11 cellular contexts compared by ENCODE assay signal in the genomic region with DNA sequence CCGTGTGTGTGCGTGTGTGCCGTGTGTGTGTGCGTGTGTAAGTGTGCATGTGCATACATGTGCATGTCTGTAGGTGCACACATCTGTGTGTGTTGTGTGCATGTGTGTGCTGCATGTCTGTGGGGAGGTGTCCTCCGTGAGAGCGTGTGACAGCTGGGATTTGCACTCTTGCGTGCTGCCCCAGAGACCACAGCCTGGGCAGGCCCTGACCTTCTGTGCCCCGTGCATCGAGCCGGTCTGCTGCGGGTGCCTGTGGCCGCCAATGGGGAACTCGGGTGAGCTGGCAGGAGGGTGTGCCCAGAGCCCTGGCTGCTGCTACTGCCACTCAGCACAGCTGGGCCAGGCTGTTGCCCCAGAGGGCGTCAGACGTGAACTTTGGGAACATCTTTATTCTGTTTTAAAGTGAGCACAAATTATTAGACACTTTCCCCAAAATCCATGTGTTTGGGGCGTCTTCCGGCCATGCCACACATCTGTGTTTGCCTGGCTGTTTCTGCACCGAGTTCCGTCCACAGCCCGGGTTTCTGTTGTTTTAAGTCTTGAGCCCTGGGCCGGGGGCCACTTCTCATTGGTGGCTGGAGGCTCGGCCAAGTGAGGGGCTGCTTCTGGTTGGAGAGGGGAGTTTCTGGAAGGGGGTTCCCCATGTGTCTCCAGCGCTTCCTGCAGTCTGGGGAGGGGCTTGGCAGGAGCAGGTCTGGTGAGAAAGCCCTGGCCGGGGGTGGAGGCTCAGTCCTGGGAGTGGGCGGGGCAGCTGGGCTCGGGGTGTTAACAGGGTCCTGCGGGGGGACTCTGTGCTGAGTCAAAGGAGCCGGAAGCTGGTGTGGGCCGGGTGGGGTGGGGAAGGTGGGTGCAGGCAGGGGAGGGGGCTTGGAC. TPM values are rescaled to one million over a fixed set of nuclear protein-coding genes. Genes with fewer than 3 reads are reported as not detected.
DNase-seq lines count a peak whose midpoint lies in the region; ATAC-seq, FAIRE-seq and TF ChIP-seq lines count a peak whose summit lies in the region.
"Had no signal": no experiment of that assay in that cellular context is flagged by ENCODE, and none has a peak within 500 bp of the region (broad histone marks: within the 10 kb centered on the region; RNA-seq: fewer than 3 reads in every experiment).

No MANE protein-coding gene starts in this region.

- TF ChIP-seq CTCF in K562 (IDR thresholded peaks at IDR 0.05 in 2 of 3, conservative IDR thresholded peaks at IDR 0.05 in 1 of 3; ENCODE audit: insufficient read depth in 2 of 3, low read depth in 1 of 3, low read length in 3 of 3) = no peak

- no peak overlapping the region for H3K4me3 ChIP-seq in K562

- no peak for FAIRE-seq in K562 (lab: Jason Lieb, UNC)
- FAIRE-seq: A204.1 had no signal

- H3K36me3 Mint-ChIP-seq in activated CD4-positive, alpha-beta T cell treated with anti-CD3 and anti-CD28 coated beads, Interleukin-2, amount 10 ng/mL, durations not matched to agents 24 days and 14 days (ENCODE audit: low read depth) = no peaks in the 10 kb centered on the region
- H3K36me3 Mint-ChIP-seq in stimulated activated naive B cell treated with anti-CD40 and anti-IgM and Interleukin-4, amounts not matched to agents 10 μg/mL and 1 μg/mL and 100 μg/mL, for 72 hours = peaks cover 0 to 1% of the 10 kb centered on the region in 2 donors
- H3K36me3 Mint-ChIP-seq in activated T-cell treated with anti-CD3 and anti-CD28 coated beads, Interleukin-2, amount 50 U/mL, for 4 hours (ENCODE audit: insufficient read depth) = no peaks in the 10 kb centered on the region

- intact Hi-C loops in activated CD4-positive, alpha-beta T cell treated with anti-CD3 and anti-CD28 coated beads, Interleukin-2, amount 10 ng/mL, durations not matched to agents 24 days and 14 days (cut with micrococcal nuclease) = no loop called here
- intact Hi-C loops in K562 (cut with micrococcal nuclease) = loop anchor here (10.0 kb wide), 1 partner anchor 108 kb away; no protein-coding TSS in a partner anchor

- 0 out of 2 replicates have a peak, but pooled peaks cover 4% of the 10 kb centered on the region for H4K20me1 ChIP-seq in K562 (replicated peaks; ENCODE audit: control insufficient read depth, insufficient read depth, low read length)

- no peak for DNase-seq in activated CD4-positive, alpha-beta T cell treated with anti-CD3 and anti-CD28 coated beads, Interleukin-2, amount 10 ng/mL, durations not matched to agents 24 days and 14 days
- no peak for DNase-seq in activated CD4-positive, alpha-beta T cell treated with anti-CD3 and anti-CD28 coated beads, Interleukin-2, amount 50 U/mL, for 48 hours
- DNase-seq in K562 (ENCODE audit: extremely low read depth in 1 of 4, low spot score in 3 of 4) (peak in 1 of 4 experiments; percentile 33), iPS-NIHi11 (ENCODE audit: low spot score) (peak; percentile 63)
- DNase-seq in stimulated activated naive B cell treated with anti-CD40 and anti-IgM and Interleukin-4, amounts not matched to agents 10 μg/mL and 1 μg/mL and 100 μg/mL, for 72 hours = no peak
- no peak for DNase-seq in activated T-cell treated with anti-CD3 and anti-CD28 coated beads, Interleukin-2, amount 50 U/mL, for 4 hours
- no peak for DNase-seq in central memory CD4-positive, alpha-beta T cell
- DNase-seq: activated naive CD4-positive, alpha-beta T cell treated with anti-CD3 and anti-CD28 coated beads for 36 hours; NCI-H146 had no signal

- peak overlapping the region; percentile 41 for H3K27ac Mint-ChIP-seq in activated CD4-positive, alpha-beta T cell treated with anti-CD3 and anti-CD28 coated beads, Interleukin-2, amount 10 ng/mL, durations not matched to agents 24 days and 14 days
- H3K27ac Mint-ChIP-seq in stimulated activated naive B cell treated with anti-CD40 and anti-IgM and Interleukin-4, amounts not matched to agents 10 μg/mL and 1 μg/mL and 100 μg/mL, for 72 hours = peak overlapping the region; percentile 14
- H3K27ac Mint-ChIP-seq: activated naive CD4-positive, alpha-beta T cell treated with anti-CD3 and anti-CD28 coated beads for 36 hours had no signal

- no peaks in the 10 kb centered on the region for H3K36me3 ChIP-seq in K562 (ENCODE audit: control insufficient read depth, insufficient read depth, low read length)

- TF ChIP-seq POLR2A in K562 (conservative IDR thresholded peaks at IDR 0.05) = no peak

- no TSS peak for BruUV-seq in K562 (replicated peaks; lab: Mats Ljungman, UMichigan)

- peaks cover 3% of the 10 kb centered on the region for H3K9me1 ChIP-seq in K562 (ENCODE audit: control insufficient read depth, insufficient read depth, low read length)

- 77% methylated on average over 16 of the region's 29 CpGs for WGBS in K562 (ENCODE audit: insufficient coverage, low coverage, missing lambda C conversion rate)

- peaks cover 0 to 80% of the 10 kb centered on the region in 2 experiments; a peak in 3 of 5 replicates for H3K4me1 ChIP-seq in K562 (replicated peaks in 1 of 2; ENCODE audit: control insufficient read depth in 2 of 2, insufficient read depth in 2 of 2, low read length in 2 of 2)

- H3K27me3 Mint-ChIP-seq in activated CD4-positive, alpha-beta T cell treated with anti-CD3 and anti-CD28 coated beads, Interleukin-2, amount 10 ng/mL, durations not matched to agents 24 days and 14 days = no peaks in the 10 kb centered on the region
- peaks cover 41 to 73% of the 10 kb centered on the region in 2 donors for H3K27me3 Mint-ChIP-seq in stimulated activated naive B cell treated with anti-CD40 and anti-IgM and Interleukin-4, amounts not matched to agents 10 μg/mL and 1 μg/mL and 100 μg/mL, for 72 hours
- peaks cover 2% of the 10 kb centered on the region for H3K27me3 Mint-ChIP-seq in activated T-cell treated with anti-CD3 and anti-CD28 coated beads, Interleukin-2, amount 50 U/mL, for 4 hours (ENCODE audit: low read depth)

- H3K9ac ChIP-seq in K562 (ENCODE audit: insufficient read depth in 1 of 2, low read depth in 2 of 2, low read length in 2 of 2) = no peak overlapping the region

- H2AFZ ChIP-seq in K562 (ENCODE audit: low read depth, low read length) = no peak overlapping the region

- TF ChIP-seq EP300 in K562 (IDR thresholded peaks at IDR 0.05; ENCODE audit: low read length) = no peak

- no peaks in the 10 kb centered on the region for H3K4me1 Mint-ChIP-seq in activated CD4-positive, alpha-beta T cell treated with anti-CD3 and anti-CD28 coated beads, Interleukin-2, amount 10 ng/mL, durations not matched to agents 24 days and 14 days
- peaks cover 14% of the 10 kb centered on the region in 2 donors for H3K4me1 Mint-ChIP-seq in stimulated activated naive B cell treated with anti-CD40 and anti-IgM and Interleukin-4, amounts not matched to agents 10 μg/mL and 1 μg/mL and 100 μg/mL, for 72 hours
- peaks cover 6% of the 10 kb centered on the region for H3K4me1 Mint-ChIP-seq in activated T-cell treated with anti-CD3 and anti-CD28 coated beads, Interleukin-2, amount 50 U/mL, for 4 hours (ENCODE audit: low read depth)

- CTCF ChIA-PET in K562 (lab: Yijun Ruan, JAX; ENCODE audit: low intra/inter-chr PET ratio) = no interaction called here

- no peaks in the 10 kb centered on the region for H3K27me3 ChIP-seq in K562 (ENCODE audit: control insufficient read depth in 2 of 2, insufficient read depth in 2 of 2, low read length in 2 of 2)

- in situ Hi-C loops in K562 (cut with MboI) = no loop called here

- POLR2A ChIA-PET in K562 (lab: Yijun Ruan, JAX) = interaction anchor here (0.6 kb wide), 1 partner anchor 443 kb away, joined by 4 read pairs; no protein-coding TSS in a partner anchor

- no peak overlapping the region for H3K27ac ChIP-seq in K562 (ENCODE audit: extremely low read depth, low read depth, low read length)

- H3K9me3 Mint-ChIP-seq in activated CD4-positive, alpha-beta T cell treated with anti-CD3 and anti-CD28 coated beads, Interleukin-2, amount 10 ng/mL, durations not matched to agents 24 days and 14 days = no peaks in the 10 kb centered on the region
- no peaks in the 10 kb centered on the region for H3K9me3 Mint-ChIP-seq in stimulated activated naive B cell treated with anti-CD40 and anti-IgM and Interleukin-4, amounts not matched to agents 10 μg/mL and 1 μg/mL and 100 μg/mL, for 72 hours
- no peaks in the 10 kb centered on the region for H3K9me3 Mint-ChIP-seq in activated T-cell treated with anti-CD3 and anti-CD28 coated beads, Interleukin-2, amount 50 U/mL, for 4 hours
- H3K9me3 Mint-ChIP-seq: activated naive CD4-positive, alpha-beta T cell treated with anti-CD3 and anti-CD28 coated beads for 36 hours had no signal

- H3K4me3 Mint-ChIP-seq in activated CD4-positive, alpha-beta T cell treated with anti-CD3 and anti-CD28 coated beads, Interleukin-2, amount 10 ng/mL, durations not matched to agents 24 days and 14 days = no peak overlapping the region
- H3K4me3 Mint-ChIP-seq in stimulated activated naive B cell treated with anti-CD40 and anti-IgM and Interleukin-4, amounts not matched to agents 10 μg/mL and 1 μg/mL and 100 μg/mL, for 72 hours = peak overlapping the region; percentile 7 to 41
- no peak overlapping the region for H3K4me3 Mint-ChIP-seq in activated T-cell treated with anti-CD3 and anti-CD28 coated beads, Interleukin-2, amount 50 U/mL, for 4 hours
- H3K4me3 Mint-ChIP-seq: activated naive CD4-positive, alpha-beta T cell treated with anti-CD3 and anti-CD28 coated beads for 36 hours had no signal

- no peak for TF ChIP-seq RAD21 in K562 (CRISPR knock-in tag; conservative IDR thresholded peaks at IDR 0.05 in 1 of 2, IDR thresholded peaks at IDR 0.05 in 1 of 2)

- no peak overlapping the region for H3K4me2 ChIP-seq in K562 (ENCODE audit: insufficient read depth, low read length)

- H3K9me3 ChIP-seq in K562 (replicated peaks; ENCODE audit: control insufficient read depth, insufficient read depth, low read depth, low read length) = no peaks in the 10 kb centered on the region

- no peaks in the 10 kb centered on the region; the same call in 2 of the 3 replicates for H3K79me2 ChIP-seq in K562 (ENCODE audit: control insufficient read depth, insufficient read depth, low read length)

- ATAC-seq in K562 (no peak), HG03139 (IDR thresholded peaks at IDR 0.05; ENCODE audit: unreplicated experiment) (no peak)
- ATAC-seq in stimulated activated naive B cell treated with anti-CD40 and anti-IgM and Interleukin-4, amounts not matched to agents 10 μg/mL and 1 μg/mL and 100 μg/mL, for 72 hours (replicated peaks) = peak; percentile 60 to 79
- no peak for ATAC-seq in activated T-cell treated with anti-CD3 and anti-CD28 coated beads, Interleukin-2, amount 50 U/mL, for 4 hours

RNA-seq across cellular contexts. Expression of a gene that starts 7.6 kb away (rescaled TPM):
- 8.3 and 9.0 TPM in 2 replicates for total RNA-seq in activated CD4-positive, alpha-beta T cell treated with anti-CD3 and anti-CD28 coated beads, Interleukin-2, amount 10 ng/mL, durations not matched to agents 24 days and 14 days
- total RNA-seq in K562 (2011; cell fraction: chromatin; rRNA removed; ENCODE audit: low replicate concordance) = 12.4 and 32.4 TPM in 2 replicates
- 19.7 and 19.8 TPM in 2 replicates for total RNA-seq in K562 (2011; cell fraction: nucleolus; rRNA removed)
- total RNA-seq in K562 (2011; cell fraction: nucleoplasm; rRNA removed) = 9.8 and 13.9 TPM in 2 replicates
- total RNA-seq in K562 (2014; rRNA removed) (3.6 and 4.8 TPM in 2 replicates), K562 (2014; rRNA removed; fragmentation: Illumina TruSeq; extraction: Trizol) (0.99 and 1.2 TPM in 2 replicates), K562 (2015; rRNA removed; fragmentation: Illumina TruSeq; extraction: Trizol) (2.9 and 3.5 TPM in 2 replicates), K562 (2021) (7.5 and 10.2 TPM in 2 replicates)
- polyA plus RNA-seq in K562 (2011; rRNA removed) (2.2 and 2.7 TPM in 2 replicates), K562 (2014; fragmentation: Illumina TruSeq; extraction: Trizol) (1.7 and 4.1 TPM in 2 replicates), K562 (2014; fragmentation: Nextera tagmentation; extraction: Ambion mirVana) (under 1 TPM; 0.01 to 0.03 TPM), K562 (2014; rRNA removed) (7.6 and 8.9 TPM in 2 replicates)
- 2.4 and 6.4 TPM in 2 replicates for polyA plus RNA-seq in K562 (2011; cell fraction: cytosol; rRNA removed)
- 10.4 and 24.0 TPM in 2 replicates for polyA plus RNA-seq in K562 (2011; cell fraction: nucleus; rRNA removed)
- 5.5 and 6.7 TPM in 2 replicates for polyA plus RNA-seq in K562 (2012)
- polyA minus RNA-seq in K562 (2011; rRNA and poly(A)+ RNA removed) = 0.72 and 1.6 TPM in 2 replicates
- polyA minus RNA-seq in K562 (2011; cell fraction: cytosol; rRNA and poly(A)+ RNA removed) = 1.9 and 2.7 TPM in 2 replicates
- polyA minus RNA-seq in K562 (2011; cell fraction: nucleus; rRNA and poly(A)+ RNA removed) = 3.1 and 3.4 TPM in 2 replicates
- total RNA-seq in activated T-cell treated with anti-CD3 and anti-CD28 coated beads, Interleukin-2, amount 50 U/mL, for 4 hours = 10 to 100 TPM in 1 of 3 donors, 1 to 10 TPM in 2; 6.9 to 11.1 (median 7.5) TPM

RNA-seq across cellular contexts. Expression of a gene that starts 52.0 kb away (rescaled TPM):
- 0.07 and 0.21 TPM in 2 replicates for total RNA-seq in activated CD4-positive, alpha-beta T cell treated with anti-CD3 and anti-CD28 coated beads, Interleukin-2, amount 10 ng/mL, durations not matched to agents 24 days and 14 days
- total RNA-seq in K562 (2011; cell fraction: chromatin; rRNA removed; ENCODE audit: low replicate concordance) = 0.05 and 0.14 TPM in 2 replicates
- 0.13 TPM in 1 of 2 replicates, not detected in the other for total RNA-seq in K562 (2011; cell fraction: nucleolus; rRNA removed)
- total RNA-seq in K562 (2011; cell fraction: nucleoplasm; rRNA removed) = 0.07 and 0.15 TPM in 2 replicates
- total RNA-seq in K562 (2014; rRNA removed) (not detected in 2 replicates), K562 (2014; rRNA removed; fragmentation: Illumina TruSeq; extraction: Trizol) (not detected in 2 replicates), K562 (2015; rRNA removed; fragmentation: Illumina TruSeq; extraction: Trizol) (0.08 and 0.18 TPM in 2 replicates), K562 (2021) (0.24 TPM in 1 of 2 replicates, not detected in the other)
- polyA plus RNA-seq in K562 (2011; rRNA removed) (not detected in 2 replicates), K562 (2014; fragmentation: Illumina TruSeq; extraction: Trizol) (0.19 TPM in 1 of 2 replicates, not detected in the other), K562 (2014; fragmentation: Nextera tagmentation; extraction: Ambion mirVana) (not detected), K562 (2014; rRNA removed) (0.03 TPM in 1 of 2 replicates, not detected in the other)
- polyA plus RNA-seq in K562 (2011; cell fraction: cytosol; rRNA removed) = not detected in 2 replicates
- 0.03 and 0.11 TPM in 2 replicates for polyA plus RNA-seq in K562 (2011; cell fraction: nucleus; rRNA removed)
- polyA plus RNA-seq in K562 (2012) = 0.13 and 0.29 TPM in 2 replicates
- not detected in 2 replicates for polyA minus RNA-seq in K562 (2011; rRNA and poly(A)+ RNA removed)
- not detected in 2 replicates for polyA minus RNA-seq in K562 (2011; cell fraction: cytosol; rRNA and poly(A)+ RNA removed)
- polyA minus RNA-seq in K562 (2011; cell fraction: nucleus; rRNA and poly(A)+ RNA removed) = 0.11 TPM in 1 of 2 replicates, not detected in the other
- under 1 TPM in 1 of 3 donors, not detected in 2; 0.08 TPM for total RNA-seq in activated T-cell treated with anti-CD3 and anti-CD28 coated beads, Interleukin-2, amount 50 U/mL, for 4 hours
- total RNA-seq: activated naive CD4-positive, alpha-beta T cell treated with anti-CD3 and anti-CD28 coated beads for 36 hours had no signal

Comparison
In these comparisons a context has a peak if more than half of its experiments do, and no peak if none do; other contexts are left out.
1. H3K4me3 Mint-ChIP-seq: peak in stimulated activated naive B cell treated with anti-CD40 and anti-IgM and Interleukin-4, amounts not matched to agents 10 μg/mL and 1 μg/mL and 100 μg/mL, for 72 hours (2 of 2); none in activated CD4-positive, alpha-beta T cell treated with anti-CD3 and anti-CD28 coated beads, Interleukin-2, amount 10 ng/mL, durations not matched to agents 24 days and 14 days (single experiment) and activated T-cell treated with anti-CD3 and anti-CD28 coated beads, Interleukin-2, amount 50 U/mL, for 4 hours (single experiment).
2. ATAC-seq: peak in stimulated activated naive B cell treated with anti-CD40 and anti-IgM and Interleukin-4, amounts not matched to agents 10 μg/mL and 1 μg/mL and 100 μg/mL, for 72 hours (2 of 2); none in K562 (single experiment), activated T-cell treated with anti-CD3 and anti-CD28 coated beads, Interleukin-2, amount 50 U/mL, for 4 hours (0 of 2) and HG03139 (single experiment).